Comparison of ENCODE assay signal across 9 cellular contexts in genomic region chr2:68734688-68735525, GRCh38. TPM values are rescaled to one million over a fixed set of nuclear protein-coding genes. Genes with fewer than 3 reads are reported as not detected.
DNase-seq lines count a peak whose midpoint lies in the region; ATAC-seq and TF ChIP-seq lines count a peak whose summit lies in the region.
"Had no signal": no experiment of that assay in that cellular context is flagged by ENCODE, and none has a peak within 500 bp of the region (broad histone marks: within the 10 kb centered on the region; RNA-seq: fewer than 3 reads in every experiment).

ARHGAP25 (plus strand) TSS chr2:68734811; CDS start chr2:68735200, 389 bp downstream.

- peak in 1 of 2 donors; percentile 32 for DNase-seq in central memory CD8-positive, alpha-beta T cell (ENCODE audit: low spot score in 2 of 2)
- DNase-seq in sigmoid colon (no peak), NCI-H1105 (lab: John Stamatoyannopoulos, UW) (no peak), NCI-H1048 (lab: John Stamatoyannopoulos, UW) (no peak), NCI-H2196 treated with DMSO at 0.1 percent for 48 hours (lab: John Stamatoyannopoulos, UW; ENCODE audit: unreplicated experiment) (no peak)

- H3K27ac ChIP-seq in sigmoid colon: peak within 1 kb of the TSS in 3 of 4 donors; percentile 9 to 48 (median 11)
- H3K27ac ChIP-seq: cardiac muscle cell had no signal

- no peaks in the 10 kb centered on the region for H3K27me3 Mint-ChIP-seq in central memory CD8-positive, alpha-beta T cell

- no peak for TF ChIP-seq EP300 in sigmoid colon (IDR thresholded peaks at IDR 0.05)

- no peaks in the 10 kb centered on the region for H3K4me1 ChIP-seq in sigmoid colon

- H3K36me3 ChIP-seq in sigmoid colon: no peaks in the 10 kb centered on the region
- H3K36me3 ChIP-seq: cardiac muscle cell had no signal

- TF ChIP-seq POLR2A in Raji (IDR thresholded peaks at IDR 0.05; ENCODE audit: insufficient read depth, low read depth, low read length) (peak; percentile 46), sigmoid colon (IDR thresholded peaks at IDR 0.05) (no peak)

- no peak for TF ChIP-seq CTCF in sigmoid colon (IDR thresholded peaks at IDR 0.05)

- H3K4me1 Mint-ChIP-seq in central memory CD8-positive, alpha-beta T cell: peaks cover 30% of the 10 kb centered on the region

- intact Hi-C loops in sigmoid colon (cut with DNase I): no loop called here

- H3K9me3 Mint-ChIP-seq in central memory CD8-positive, alpha-beta T cell: no peaks in the 10 kb centered on the region

- H3K4me3 Mint-ChIP-seq in central memory CD8-positive, alpha-beta T cell: no peak within 1 kb of the TSS

- peak within 1 kb of the TSS in 3 of 4 donors; percentile 1 to 33 (median 15) for H3K4me3 ChIP-seq in sigmoid colon
- H3K4me3 ChIP-seq: cardiac muscle cell had no signal

- WGBS in sigmoid colon, 2 donors: 43 to 76% methylated on average over 12 of the region's 12 CpGs

- no peak within 1 kb of the TSS for H3K27ac Mint-ChIP-seq in central memory CD8-positive, alpha-beta T cell (ENCODE audit: low read depth)

- ATAC-seq in GM18502 (IDR thresholded peaks at IDR 0.05; ENCODE audit: poor library complexity, unreplicated experiment) (peak; percentile 68), HG02759 (IDR thresholded peaks at IDR 0.05; ENCODE audit: unreplicated experiment) (peak; percentile 57)
- peak; percentile 70 for ATAC-seq in central memory CD8-positive, alpha-beta T cell (replicated peaks; ENCODE audit: extremely low read depth, poor library complexity, severe bottlenecking)

- H3K27me3 ChIP-seq in sigmoid colon: no peaks in the 10 kb centered on the region
- H3K27me3 ChIP-seq: cardiac muscle cell had no signal

- peaks cover 8% of the 10 kb centered on the region for H3K36me3 Mint-ChIP-seq in central memory CD8-positive, alpha-beta T cell (ENCODE audit: insufficient read depth)

- no peaks in the 10 kb centered on the region for H3K9me3 ChIP-seq in sigmoid colon

RNA-seq across cellular contexts. Expression of gene ARHGAP25, which starts in this region (rescaled TPM):
- total RNA-seq in sigmoid colon: 1 to 10 TPM; 2.6 to 6.4 (median 5.7) TPM
- 10 to 100 TPM in 1 of 3 donors, 1 to 10 TPM in 2; 2.8 to 18.1 (median 7.2) TPM for polyA plus RNA-seq in sigmoid colon
